Comparison of ENCODE assay signal across 1 cellular context in genomic region chr4:970046-970745, GRCh38.
TF ChIP-seq lines count a peak whose summit lies in the region.

No MANE protein-coding gene starts in this region.

TF ChIP-seq in WTC11, 78 proteins besides CTCF, POLR2A, EP300 and RAD21 (continued from another document):
- TF ChIP-seq, protein P1, sequence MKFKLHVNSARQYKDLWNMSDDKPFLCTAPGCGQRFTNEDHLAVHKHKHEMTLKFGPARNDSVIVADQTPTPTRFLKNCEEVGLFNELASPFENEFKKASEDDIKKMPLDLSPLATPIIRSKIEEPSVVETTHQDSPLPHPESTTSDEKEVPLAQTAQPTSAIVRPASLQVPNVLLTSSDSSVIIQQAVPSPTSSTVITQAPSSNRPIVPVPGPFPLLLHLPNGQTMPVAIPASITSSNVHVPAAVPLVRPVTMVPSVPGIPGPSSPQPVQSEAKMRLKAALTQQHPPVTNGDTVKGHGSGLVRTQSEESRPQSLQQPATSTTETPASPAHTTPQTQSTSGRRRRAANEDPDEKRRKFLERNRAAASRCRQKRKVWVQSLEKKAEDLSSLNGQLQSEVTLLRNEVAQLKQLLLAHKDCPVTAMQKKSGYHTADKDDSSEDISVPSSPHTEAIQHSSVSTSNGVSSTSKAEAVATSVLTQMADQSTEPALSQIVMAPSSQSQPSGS (CRISPR knock-in tag; IDR thresholded peaks at IDR 0.05; ENCODE audit: borderline replicate concordance, low read depth) = no peak
- no peak for TF ChIP-seq ATF1 (CRISPR knock-in tag; IDR thresholded peaks at IDR 0.05)
- no peak for TF ChIP-seq STAT6 (CRISPR knock-in tag; conservative IDR thresholded peaks at IDR 0.05; ENCODE audit: low read depth)
- no peak for TF ChIP-seq PREB (CRISPR knock-in tag; IDR thresholded peaks at IDR 0.05; ENCODE audit: borderline replicate concordance)
- TF ChIP-seq ZNF416 (CRISPR knock-in tag; IDR thresholded peaks at IDR 0.05) = no peak
- no peak for TF ChIP-seq IRF1 (CRISPR knock-in tag; IDR thresholded peaks at IDR 0.05)
- no peak for TF ChIP-seq ZBTB21 (CRISPR knock-in tag; IDR thresholded peaks at IDR 0.05; ENCODE audit: borderline replicate concordance)
- no peak for TF ChIP-seq RORB (CRISPR knock-in tag; IDR thresholded peaks at IDR 0.05)
- no peak for TF ChIP-seq MXD4 (CRISPR knock-in tag; IDR thresholded peaks at IDR 0.05; ENCODE audit: borderline replicate concordance)
- no peak for TF ChIP-seq SOX15 (CRISPR knock-in tag; IDR thresholded peaks at IDR 0.05)
- TF ChIP-seq ZNF671 (CRISPR knock-in tag; IDR thresholded peaks at IDR 0.05) = no peak
- TF ChIP-seq NR2C2 (CRISPR knock-in tag; IDR thresholded peaks at IDR 0.05) = no peak
TF ChIP-seq in WTC11: peak in this region for 0.
